In genomic region chr11:127873478-127873877, GRCh38 we compare ENCODE assay signal across 20 cellular contexts.
"Had no signal": no experiment of that assay in that cellular context is flagged by ENCODE, and none has a peak within 500 bp of the region (broad histone marks: within the 10 kb centered on the region; RNA-seq: fewer than 3 reads in every experiment).

No MANE protein-coding gene starts in this region.

- H3K4me2 ChIP-seq: neural progenitor cell had no signal

- H2AFZ ChIP-seq: neural progenitor cell, parathyroid adenoma had no signal

- ATAC-seq: activated naive CD4-positive, alpha-beta T cell treated with anti-CD3 and anti-CD28 coated beads, Interleukin-2, amount 50 U/mL, for 72 hours; activated T-cell treated with anti-CD3 and anti-CD28 coated beads, Interleukin-2, amount 50 U/mL, for 72 hours; gastroesophageal sphincter; left cardiac atrium; natural killer cell; right lobe of liver; stimulated activated effector memory CD8-positive, alpha-beta T cell treated with anti-CD3 and anti-CD28 coated beads, Interleukin-12 subunit alpha, Interleukin-12 subunit beta, amount 100 ng/mL, for 72 hours; upper lobe of right lung had no signal

- H3K36me3 ChIP-seq: gastroesophageal sphincter, neural progenitor cell, right lobe of liver, upper lobe of right lung had no signal

- DNase-seq: activated CD4-positive, alpha-beta T cell treated with anti-CD3 and anti-CD28 coated beads for 4 hours; activated CD4-positive, alpha-beta T cell treated with anti-CD3 and anti-CD28 coated beads, Interleukin-2, amount 50 U/mL, for 4 hours; activated naive CD4-positive, alpha-beta T cell; activated T-cell treated with anti-CD3 and anti-CD28 coated beads for 4 hours; activated T-cell treated with anti-CD3 and anti-CD28 coated beads, Interleukin-2, amount 50 U/mL, for 72 hours; effector CD8-positive, alpha-beta T cell; left cardiac atrium; natural killer cell; occipital lobe; right lobe of liver; stimulated activated CD4-positive, alpha-beta T cell treated with anti-CD3 and anti-CD28 coated beads, Interleukin-4, amount 100 ng/mL, for 24 hours; T-helper 9 cell; upper lobe of right lung had no signal

- H3K27ac ChIP-seq: gastroesophageal sphincter, neural progenitor cell, parathyroid adenoma, right lobe of liver, skin epidermis, upper lobe of right lung, VCaP had no signal

- H3K4me1 ChIP-seq: gastroesophageal sphincter, neural progenitor cell, parathyroid adenoma, right lobe of liver, upper lobe of right lung had no signal

- H3K4me3 ChIP-seq: gastroesophageal sphincter, neural progenitor cell, right lobe of liver, skin epidermis, upper lobe of right lung had no signal

- H3K79me2 ChIP-seq: parathyroid adenoma had no signal

- H3K9me3 ChIP-seq: gastroesophageal sphincter, right lobe of liver, upper lobe of right lung had no signal

- H3K27me3 ChIP-seq: gastroesophageal sphincter, neural progenitor cell, right lobe of liver, upper lobe of right lung had no signal

- H3K9ac ChIP-seq: neural progenitor cell, parathyroid adenoma had no signal
